In the genomic region with DNA sequence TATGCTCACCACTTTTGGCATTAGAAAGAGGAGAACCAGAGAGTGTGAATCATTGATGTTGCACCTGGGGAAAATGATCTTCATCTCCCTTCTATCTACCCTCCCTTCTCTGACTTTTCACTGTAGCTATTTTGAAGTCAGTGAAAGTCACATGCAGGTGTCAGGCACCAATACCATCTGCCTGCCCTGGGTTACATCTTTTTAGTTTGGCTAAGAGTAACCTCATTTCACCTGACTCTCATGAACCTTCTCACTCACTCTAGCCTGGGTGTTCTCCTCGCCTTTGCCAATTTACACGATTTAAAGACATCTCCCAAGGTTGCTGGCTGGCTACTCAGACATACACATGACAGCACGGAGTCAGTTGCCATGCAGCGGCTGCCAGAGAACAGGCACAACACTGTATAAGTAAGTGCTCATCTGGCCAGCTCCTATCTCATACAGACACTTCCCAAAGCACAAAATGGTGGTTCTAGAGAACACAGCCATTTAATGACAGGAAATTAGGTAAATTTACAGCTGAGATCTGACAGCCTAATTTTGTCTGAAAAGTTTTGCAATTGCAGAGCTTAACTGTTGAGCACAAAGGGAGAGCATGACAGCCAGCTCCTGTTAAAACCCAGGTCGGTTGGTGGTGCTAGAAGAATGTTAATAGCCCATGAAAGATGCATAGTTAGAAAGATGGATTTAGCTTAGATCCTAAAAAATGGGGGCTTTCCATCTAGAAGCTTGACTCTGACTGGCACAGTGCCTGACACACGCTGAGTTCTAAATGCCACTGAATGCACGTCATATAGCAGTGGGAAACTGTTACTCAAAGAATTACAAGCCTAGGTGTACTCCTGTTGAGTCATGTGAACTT, we compare ENCODE assay signal across 13 cellular contexts. TPM values are rescaled to one million over a fixed set of nuclear protein-coding genes. Genes with fewer than 3 reads are reported as not detected.
DNase-seq lines count a peak whose midpoint lies in the region; ATAC-seq and TF ChIP-seq lines count a peak whose summit lies in the region.
"Had no signal": no experiment of that assay in that cellular context is flagged by ENCODE, and none has a peak within 500 bp of the region (broad histone marks: within the 10 kb centered on the region; RNA-seq: fewer than 3 reads in every experiment).

No MANE protein-coding gene starts in this region.

- H3K4me2 ChIP-seq in H9 (ENCODE audit: insufficient read depth, insufficient read length, low read length) = no peak overlapping the region

- H3K27ac ChIP-seq in CD8-positive, alpha-beta memory T cell (ENCODE audit: low read depth, low read length) = no peak overlapping the region
- H3K27ac ChIP-seq in H9 (ENCODE audit: insufficient read length, low read depth, low read length) = no peak overlapping the region
- H3K27ac ChIP-seq: epithelial cell of prostate had no signal

- no peak overlapping the region for H2BK12ac ChIP-seq in H9 (ENCODE audit: insufficient read length, low read depth, low read length)

- H3K36me3 ChIP-seq in CD8-positive, alpha-beta memory T cell (ENCODE audit: insufficient read depth, low read length) = peaks cover 81% of the 10 kb centered on the region

- no peaks in the 10 kb centered on the region for H3K9me3 Mint-ChIP-seq in CD8-positive, alpha-beta memory T cell
- H3K9me3 Mint-ChIP-seq in activated T-helper 2 cell treated with anti-CD3 and anti-CD28 coated beads, Interferon-gamma antibody, Interleukin-2, Interleukin-4, amounts not matched to agents 10 μg/mL and 5 μg/mL and 100 μg/mL, durations not matched to agents 14 hours and 24 hours and 36 hours = no peaks in the 10 kb centered on the region
- H3K9me3 Mint-ChIP-seq in naive thymus-derived CD8-positive, alpha-beta T cell = no peaks in the 10 kb centered on the region
- H3K9me3 Mint-ChIP-seq in H9 = no peaks in the 10 kb centered on the region

- no peak overlapping the region for H3T11ph ChIP-seq in H9 (ENCODE audit: low read length)

- no peak overlapping the region for H2AK5ac ChIP-seq in H9 (ENCODE audit: insufficient read length, low read length)

- no peak overlapping the region for H3K56ac ChIP-seq in H9 (ENCODE audit: insufficient read length, low read depth, low read length)

- H4K8ac ChIP-seq in H9 (replicated peaks; ENCODE audit: insufficient read length, low read depth, low read length) = no peak overlapping the region

- intact Hi-C loops in activated T-helper 2 cell treated with anti-CD3 and anti-CD28 coated beads, Interferon-gamma antibody, Interleukin-2, Interleukin-4, amounts not matched to agents 10 μg/mL and 5 μg/mL and 100 μg/mL, durations not matched to agents 14 hours and 24 hours and 36 hours (cut with micrococcal nuclease) = loop anchor here (5.0 to 10.0 kb wide), 2 partner anchors 33 to 635 kb away; a partner anchor contains a TSS

- H2AFZ ChIP-seq in H9 (ENCODE audit: low read length) = no peak overlapping the region

- H4K20me1 ChIP-seq in H9 (ENCODE audit: control insufficient read depth, insufficient read depth, insufficient read length) = no peaks in the 10 kb centered on the region

- no CpG with 5 or more reads among the region's 7 CpGs for WGBS in H9 (ENCODE audit: extremely low coverage, insufficient read length, low lambda C conversion rate)

- no peaks in the 10 kb centered on the region for H3K27me3 ChIP-seq in CD8-positive, alpha-beta memory T cell (ENCODE audit: insufficient read depth, low read length, poor library complexity, severe bottlenecking)
- no peaks in the 10 kb centered on the region for H3K27me3 ChIP-seq in H9 (ENCODE audit: insufficient read depth, low read length)

- no peak overlapping the region for H2BK15ac ChIP-seq in H9 (ENCODE audit: low read depth, low read length)

- no peaks in the 10 kb centered on the region for H3K9me3 ChIP-seq in CD8-positive, alpha-beta memory T cell (ENCODE audit: low read length)
- no peaks in the 10 kb centered on the region for H3K9me3 ChIP-seq in H9 (ENCODE audit: control insufficient read depth, low read depth, low read length)

- no peak overlapping the region for H2BK5ac ChIP-seq in H9 (ENCODE audit: insufficient read length, low read length)

- CTCF ChIA-PET in CD8-positive, alpha-beta memory T cell (lab: Charles Lee) = interaction anchor here (0.6 to 4.3 kb wide), 6 partner anchors 8 to 172 kb away, joined by 3 to 14 read pairs (median 4); no protein-coding TSS in a partner anchor

- H3K4me3 ChIP-seq in CD8-positive, alpha-beta memory T cell (ENCODE audit: low read length) = no peak overlapping the region

- H3K4me1 Mint-ChIP-seq in CD8-positive, alpha-beta memory T cell = peaks cover 38 to 53% (median 52%) of the 10 kb centered on the region in 3 donors
- peaks cover 43% of the 10 kb centered on the region for H3K4me1 Mint-ChIP-seq in activated T-helper 2 cell treated with anti-CD3 and anti-CD28 coated beads, Interferon-gamma antibody, Interleukin-2, Interleukin-4, amounts not matched to agents 10 μg/mL and 5 μg/mL and 100 μg/mL, durations not matched to agents 14 hours and 24 hours and 36 hours (ENCODE audit: low read depth)
- H3K4me1 Mint-ChIP-seq in naive thymus-derived CD8-positive, alpha-beta T cell = peaks cover 19 to 38% (median 25%) of the 10 kb centered on the region in 4 donors
- peaks cover 13 to 15% of the 10 kb centered on the region in 2 experiments for H3K4me1 Mint-ChIP-seq in H9

- no peaks in the 10 kb centered on the region for H3K4me1 ChIP-seq in CD8-positive, alpha-beta memory T cell (ENCODE audit: insufficient read depth, low read length)
- peaks cover 2% of the 10 kb centered on the region; the same call in 1 of the 2 replicates for H3K4me1 ChIP-seq in H9 (ENCODE audit: insufficient read depth, low read length)

- no peaks in the 10 kb centered on the region for H3K23me2 ChIP-seq in H9 (ENCODE audit: insufficient read length, low read depth, low read length, poor library complexity, severe bottlenecking)

- TF ChIP-seq CTCF in H9 (conservative IDR thresholded peaks at IDR 0.05) = no peak

- no peaks in the 10 kb centered on the region for H3K79me1 ChIP-seq in H9 (ENCODE audit: insufficient read depth, low read depth, low read length, poor library complexity, severe bottlenecking)

- no peak overlapping the region for H3K18ac ChIP-seq in H9 (ENCODE audit: insufficient read length, low read depth, low read length)

- H3K9ac ChIP-seq in H9 (ENCODE audit: extremely low read depth, insufficient read length, low read length) = no peak overlapping the region

- H2BK20ac ChIP-seq in H9 (ENCODE audit: low read depth, low read length, poor library complexity, severe bottlenecking) = no peak overlapping the region

- no peak overlapping the region for H4K5ac ChIP-seq in H9 (ENCODE audit: insufficient read length, low read depth, low read length)

- no peaks in the 10 kb centered on the region for H3K27me3 Mint-ChIP-seq in CD8-positive, alpha-beta memory T cell
- H3K27me3 Mint-ChIP-seq in activated T-helper 2 cell treated with anti-CD3 and anti-CD28 coated beads, Interferon-gamma antibody, Interleukin-2, Interleukin-4, amounts not matched to agents 10 μg/mL and 5 μg/mL and 100 μg/mL, durations not matched to agents 14 hours and 24 hours and 36 hours (ENCODE audit: low read depth) = no peaks in the 10 kb centered on the region
- no peaks in the 10 kb centered on the region for H3K27me3 Mint-ChIP-seq in naive thymus-derived CD8-positive, alpha-beta T cell
- no peaks in the 10 kb centered on the region for H3K27me3 Mint-ChIP-seq in H9 (ENCODE audit: low read depth)

- H3K36me3 Mint-ChIP-seq in CD8-positive, alpha-beta memory T cell = peaks cover 18 to 88% (median 59%) of the 10 kb centered on the region in 3 donors
- peaks cover 86% of the 10 kb centered on the region for H3K36me3 Mint-ChIP-seq in activated T-helper 2 cell treated with anti-CD3 and anti-CD28 coated beads, Interferon-gamma antibody, Interleukin-2, Interleukin-4, amounts not matched to agents 10 μg/mL and 5 μg/mL and 100 μg/mL, durations not matched to agents 14 hours and 24 hours and 36 hours (ENCODE audit: low read depth)
- peaks cover 13 to 93% (median 25%) of the 10 kb centered on the region in 3 donors for H3K36me3 Mint-ChIP-seq in naive thymus-derived CD8-positive, alpha-beta T cell
- no peaks in the 10 kb centered on the region for H3K36me3 Mint-ChIP-seq in H9 (ENCODE audit: insufficient read depth in 1 of 3, low read depth in 3 of 3)

- no peaks in the 10 kb centered on the region for H3K79me2 ChIP-seq in H9 (ENCODE audit: insufficient read depth, low read length)

- H3K27ac Mint-ChIP-seq in CD8-positive, alpha-beta memory T cell = peak overlapping the region; percentile 55 to 96 (median 89)
- peak overlapping the region; percentile 50 for H3K27ac Mint-ChIP-seq in activated T-helper 2 cell treated with anti-CD3 and anti-CD28 coated beads, Interferon-gamma antibody, Interleukin-2, Interleukin-4, amounts not matched to agents 10 μg/mL and 5 μg/mL and 100 μg/mL, durations not matched to agents 14 hours and 24 hours and 36 hours
- peak overlapping the region; percentile 70 to 96 (median 92) for H3K27ac Mint-ChIP-seq in naive thymus-derived CD8-positive, alpha-beta T cell
- peak overlapping the region in 1 of 3 experiments; percentile 62; a peak in 2 of 7 replicates for H3K27ac Mint-ChIP-seq in H9

- ATAC-seq in HG02759 (IDR thresholded peaks at IDR 0.05; ENCODE audit: unreplicated experiment) = peak; percentile 29
- ATAC-seq in naive thymus-derived CD8-positive, alpha-beta T cell = no peak

- POLR2A ChIA-PET in CD8-positive, alpha-beta memory T cell (lab: Charles Lee) = interaction anchor here (0.6 kb wide), 1 partner anchor 178 kb away, joined by 3 read pairs; no protein-coding TSS in a partner anchor
- POLR2A ChIA-PET in naive thymus-derived CD8-positive, alpha-beta T cell (lab: Charles Lee) = interaction anchor here (0.6 to 1.2 kb wide), 3 partner anchors 170 to 649 kb away, joined by 3 to 7 read pairs (median 4); no protein-coding TSS in a partner anchor

- H2BK120ac ChIP-seq in H9 (ENCODE audit: low read depth, low read length, poor library complexity, severe bottlenecking) = no peak overlapping the region

- no peak overlapping the region for H4K91ac ChIP-seq in H9 (ENCODE audit: insufficient read length, low read depth, low read length)

- H3K14ac ChIP-seq in H9 (ENCODE audit: insufficient read depth, low read length) = no peak overlapping the region

- no peak for DNase-seq in CD8-positive, alpha-beta memory T cell
- DNase-seq in activated T-helper 2 cell treated with anti-CD3 and anti-CD28 coated beads, Interferon-gamma antibody, Interleukin-2, Interleukin-4, amounts not matched to agents 10 μg/mL and 5 μg/mL and 100 μg/mL, durations not matched to agents 14 hours and 24 hours and 36 hours (ENCODE audit: low spot score) = no peak
- no peak for DNase-seq in naive thymus-derived CD8-positive, alpha-beta T cell
- DNase-seq in H9 (no peak), medulla oblongata (ENCODE audit: extremely low spot score) (no peak), midbrain (lab: John Stamatoyannopoulos, UW) (no peak), globus pallidus (ENCODE audit: low spot score) (no peak)
- DNase-seq: DMS79 had no signal

- H3K4ac ChIP-seq in H9 (ENCODE audit: low read depth, low read length) = no peak overlapping the region

- H3K23ac ChIP-seq in H9 (ENCODE audit: insufficient read length, low read depth, low read length) = no peak overlapping the region

- H3K4me3 Mint-ChIP-seq in CD8-positive, alpha-beta memory T cell = no peak overlapping the region
- H3K4me3 Mint-ChIP-seq in activated T-helper 2 cell treated with anti-CD3 and anti-CD28 coated beads, Interferon-gamma antibody, Interleukin-2, Interleukin-4, amounts not matched to agents 10 μg/mL and 5 μg/mL and 100 μg/mL, durations not matched to agents 14 hours and 24 hours and 36 hours (ENCODE audit: low read depth) = no peak overlapping the region
- no peak overlapping the region for H3K4me3 Mint-ChIP-seq in naive thymus-derived CD8-positive, alpha-beta T cell
- H3K4me3 Mint-ChIP-seq in H9 = no peak overlapping the region

RNA-seq across cellular contexts. Expression of a gene that starts 32.5 kb away (rescaled TPM):
- total RNA-seq in CD8-positive, alpha-beta memory T cell = 100 to 1,000 TPM; 838 to 869 TPM
- polyA plus RNA-seq in CD8-positive, alpha-beta memory T cell = 1,545 TPM
- 738 and 741 TPM in 2 replicates for total RNA-seq in activated T-helper 2 cell treated with anti-CD3 and anti-CD28 coated beads, Interferon-gamma antibody, Interleukin-2, Interleukin-4, amounts not matched to agents 10 μg/mL and 5 μg/mL and 100 μg/mL, durations not matched to agents 14 hours and 24 hours and 36 hours
- total RNA-seq in naive thymus-derived CD8-positive, alpha-beta T cell = 100 to 1,000 TPM; 391 to 409 TPM
- 1,000 to 10,000 TPM in 1 of 3 donors, 100 to 1,000 TPM in 2; 834 to 1,034 (median 852) TPM for polyA plus RNA-seq in naive thymus-derived CD8-positive, alpha-beta T cell
- 0.81 and 1.1 TPM in 2 replicates for total RNA-seq in H9 (2021)

RNA-seq across cellular contexts. Expression of a gene that starts 44.7 kb away (rescaled TPM):
- not detected for total RNA-seq in CD8-positive, alpha-beta memory T cell
- polyA plus RNA-seq in CD8-positive, alpha-beta memory T cell = not detected
- total RNA-seq in activated T-helper 2 cell treated with anti-CD3 and anti-CD28 coated beads, Interferon-gamma antibody, Interleukin-2, Interleukin-4, amounts not matched to agents 10 μg/mL and 5 μg/mL and 100 μg/mL, durations not matched to agents 14 hours and 24 hours and 36 hours = not detected in 2 replicates
- not detected for total RNA-seq in naive thymus-derived CD8-positive, alpha-beta T cell
- polyA plus RNA-seq in naive thymus-derived CD8-positive, alpha-beta T cell = under 1 TPM in 1 of 3 donors, not detected in 2; 0.12 TPM
- total RNA-seq in H9 (2021) = not detected in 2 replicates
- total RNA-seq: kidney epithelial cell, NCI-H460, pulmonary artery endothelial cell had no signal

Comparison
In these comparisons a context has a peak if more than half of its experiments do, and no peak if none do; other contexts are left out.
1. RNA of a gene that starts 32.5 kb away (total RNA-seq): 838 to 869 TPM in CD8-positive, alpha-beta memory T cell, 738 to 741 TPM in activated T-helper 2 cell treated with anti-CD3 and anti-CD28 coated beads, Interferon-gamma antibody, Interleukin-2, Interleukin-4, amounts not matched to agents 10 μg/mL and 5 μg/mL and 100 μg/mL, durations not matched to agents 14 hours and 24 hours and 36 hours and 391 to 409 TPM in naive thymus-derived CD8-positive, alpha-beta T cell; 0.81 to 1.1 TPM in H9; every median in the first group is over 100 times any median in the second.